ENCODE assay signal across 8 cellular contexts in genomic region chr3:194671511-194671899, GRCh38. TPM values are rescaled to one million over a fixed set of nuclear protein-coding genes. Genes with fewer than 3 reads are reported as not detected.
DNase-seq lines count a peak whose midpoint lies in the region; ATAC-seq and TF ChIP-seq lines count a peak whose summit lies in the region.

No MANE protein-coding gene starts in this region.

- WGBS in lung, 2 donors: 0% methylated on average over 5 of the region's 5 CpGs

- peaks cover 3 to 7% of the 10 kb centered on the region in 2 donors for H3K4me1 ChIP-seq in lung (ENCODE audit: control insufficient read depth in 2 of 2, insufficient read depth in 2 of 2, low read length in 2 of 2)

- H3K27ac ChIP-seq in lung (ENCODE audit: low read depth in 1 of 2, low read length in 1 of 2): peak overlapping the region; percentile 87 to 89

- DNase-seq in AG09309 (ENCODE audit: low read depth) (no peak), GM13976 (ENCODE audit: low spot score) (peak; percentile 58), RKO (ENCODE audit: low spot score) (peak; percentile 63), dedifferentiated amniotic fluid mesenchymal stem cell (ENCODE audit: extremely low spot score) (peak; percentile 45), lung (ENCODE audit: low spot score) (no peak), NCI-H446 treated with DMSO at 0.1 percent for 48 hours (lab: John Stamatoyannopoulos, UW) (no peak), NK-92 (lab: John Stamatoyannopoulos, UW; ENCODE audit: unreplicated experiment) (no peak)

- TF ChIP-seq CTCF in AG09309 (IDR thresholded peaks at IDR 0.05; ENCODE audit: control insufficient read depth, insufficient read depth, low read depth, low read length, missing control alignments) (peak; percentile 58), GM13976 (IDR thresholded peaks at IDR 0.05; ENCODE audit: borderline replicate concordance, control extremely low read depth, extremely low read depth, insufficient read depth, missing control alignments) (peak; percentile 51), lung (IDR thresholded peaks at IDR 0.05; ENCODE audit: control extremely low read depth, extremely low read depth) (peak; percentile 6)

- peak; percentile 25 for ATAC-seq in HG03432 (IDR thresholded peaks at IDR 0.05; ENCODE audit: unreplicated experiment)
- ATAC-seq in lung (ENCODE audit: insufficient read depth, low FRiP score): peak; percentile 37

- H3K27me3 ChIP-seq in lung (ENCODE audit: control insufficient read depth, insufficient read depth): no peaks in the 10 kb centered on the region

- peaks cover 4 to 8% of the 10 kb centered on the region in 2 donors for H3K36me3 ChIP-seq in lung (ENCODE audit: control insufficient read depth in 2 of 2, insufficient read depth in 2 of 2, low read length in 2 of 2)

- in situ Hi-C loops in GM13976 (cut with MboI; ENCODE audit: low sequenced_read_pairs, unreplicated experiment): no loop called here

- H3K4me3 ChIP-seq in AG09309 (ENCODE audit: control insufficient read depth, low read depth, low read length): peak overlapping the region; percentile 79
- peak overlapping the region; percentile 98 for H3K4me3 ChIP-seq in lung

- no peaks in the 10 kb centered on the region for H3K9me3 ChIP-seq in lung (ENCODE audit: control insufficient read depth in 2 of 2, insufficient read depth in 1 of 2, low read length in 1 of 2)

RNA-seq across cellular contexts. Expression of gene LSG1, which starts 0.5 kb away (rescaled TPM):
- total RNA-seq in lung: 10 to 100 TPM; 26.0 to 37.4 TPM
- 10 to 100 TPM; 19.4 to 22.9 TPM for polyA plus RNA-seq in lung

RNA-seq across cellular contexts. Expression of gene FAM43A, which starts 14.2 kb away (rescaled TPM):
- 10 to 100 TPM; 13.3 to 16.1 TPM for total RNA-seq in lung
- polyA plus RNA-seq in lung: 10 to 100 TPM in 1 of 2 donors, 1 to 10 TPM in 1; 8.4 to 16.4 TPM

RNA-seq across cellular contexts. Expression of gene TMEM44, which starts 38.3 kb away (rescaled TPM):
- total RNA-seq in lung: 10 to 100 TPM; 16.6 to 17.7 TPM
- 10 to 100 TPM; 10.4 to 23.5 TPM for polyA plus RNA-seq in lung

Comparison
In these comparisons a context has a peak if more than half of its experiments do, and no peak if none do; other contexts are left out.
1. DNase-seq: peak in GM13976 (single experiment), RKO (single experiment) and dedifferentiated amniotic fluid mesenchymal stem cell (single experiment); none in AG09309 (single experiment), lung (single experiment), NCI-H446 treated with DMSO at 0.1 percent for 48 hours (single experiment) and NK-92 (single experiment).
2. CTCF ChIP-seq: peak in every context shown above with its lines; median percentile 58 in AG09309; 51 in GM13976; 6 in lung.